Comparison of ENCODE assay signal across 8 cellular contexts in the genomic region with DNA sequence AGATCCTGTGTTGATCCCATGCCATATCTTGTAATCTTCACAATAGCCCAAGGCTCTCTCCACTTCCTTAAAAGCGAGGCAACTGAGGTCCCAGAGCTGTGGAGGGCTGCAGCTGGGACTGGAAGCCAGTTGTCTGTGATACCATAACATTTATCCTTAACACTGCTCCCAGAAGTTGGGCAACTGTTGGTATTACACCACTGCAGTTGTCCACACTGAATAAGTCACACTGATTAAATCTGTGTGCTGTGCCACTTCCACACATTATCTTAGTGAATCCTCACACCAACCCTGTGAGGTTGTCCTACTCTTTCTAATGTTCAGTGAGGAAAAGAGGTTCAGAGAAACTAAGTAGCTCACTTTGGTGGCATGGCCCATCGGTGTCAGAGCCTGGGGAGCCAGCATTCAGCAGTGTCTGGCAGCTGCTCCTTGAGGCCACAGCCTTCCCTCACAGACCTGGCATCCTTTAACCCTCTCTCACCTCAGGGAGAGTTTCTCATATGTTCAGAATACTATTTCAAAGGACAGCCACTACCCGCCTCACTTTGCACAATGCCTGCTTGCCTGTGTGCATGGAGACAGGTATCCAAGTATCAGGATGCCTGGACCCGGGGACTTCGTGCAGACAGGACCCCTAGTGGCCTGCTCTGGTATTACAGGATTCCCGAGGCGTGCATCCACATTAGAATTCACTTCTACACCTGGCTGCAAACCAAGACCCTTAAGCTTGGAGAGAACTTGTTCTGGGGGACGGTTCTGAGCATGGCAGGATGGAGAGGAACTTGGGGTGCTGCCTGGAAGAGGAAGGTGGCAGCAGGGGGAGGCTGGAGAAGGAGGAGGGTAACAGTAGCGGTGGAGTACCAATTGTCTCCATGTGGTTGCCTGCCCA.
DNase-seq lines count a peak whose midpoint lies in the region; ATAC-seq and TF ChIP-seq lines count a peak whose summit lies in the region.

No MANE protein-coding gene starts in this region.

- H2AFZ ChIP-seq in H9 (ENCODE audit: low read length): no peak overlapping the region

- H4K20me1 ChIP-seq in H9 (ENCODE audit: control insufficient read depth, insufficient read depth, insufficient read length): no peaks in the 10 kb centered on the region

- H3K4me1 Mint-ChIP-seq in CD4-positive, CD25-positive, alpha-beta regulatory T cell: no peaks in the 10 kb centered on the region
- H3K4me1 Mint-ChIP-seq in H9: peaks cover 26 to 31% of the 10 kb centered on the region in 2 experiments
- peaks cover 4% of the 10 kb centered on the region for H3K4me1 Mint-ChIP-seq in activated T-cell treated with anti-CD3 and anti-CD28 coated beads, Interleukin-2, amount 50 U/mL, for 72 hours (ENCODE audit: low read depth)

- H3K56ac ChIP-seq in H9 (ENCODE audit: insufficient read length, low read depth, low read length): no peak overlapping the region

- H2BK20ac ChIP-seq in H9 (ENCODE audit: low read depth, low read length, poor library complexity, severe bottlenecking): no peak overlapping the region

- no peak overlapping the region for H3T11ph ChIP-seq in H9 (ENCODE audit: low read length)

- no peak overlapping the region for H3K27ac ChIP-seq in CD4-positive, CD25-positive, alpha-beta regulatory T cell (ENCODE audit: insufficient read depth, low read length, poor library complexity, severe bottlenecking)
- H3K27ac ChIP-seq in H9 (ENCODE audit: insufficient read length, low read depth, low read length) (no peak overlapping the region), foreskin keratinocyte (no peak overlapping the region), uterus (no peak overlapping the region)

- H3K23me2 ChIP-seq in H9 (ENCODE audit: insufficient read length, low read depth, low read length, poor library complexity, severe bottlenecking): no peaks in the 10 kb centered on the region

- no peak overlapping the region for H2AK5ac ChIP-seq in H9 (ENCODE audit: insufficient read length, low read length)

- H3K27ac Mint-ChIP-seq in CD4-positive, CD25-positive, alpha-beta regulatory T cell: no peak overlapping the region
- no peak overlapping the region for H3K27ac Mint-ChIP-seq in H9
- no peak overlapping the region for H3K27ac Mint-ChIP-seq in activated T-cell treated with anti-CD3 and anti-CD28 coated beads, Interleukin-2, amount 50 U/mL, for 72 hours

- no peak overlapping the region for H2BK12ac ChIP-seq in H9 (ENCODE audit: insufficient read length, low read depth, low read length)

- no peak overlapping the region for H3K9ac ChIP-seq in H9 (ENCODE audit: extremely low read depth, insufficient read length, low read length)

- H3K36me3 ChIP-seq in CD4-positive, CD25-positive, alpha-beta regulatory T cell (ENCODE audit: control insufficient read depth, insufficient read depth, low read length): no peaks in the 10 kb centered on the region
- H3K36me3 ChIP-seq in uterus: no peaks in the 10 kb centered on the region

- H3K79me1 ChIP-seq in H9 (ENCODE audit: insufficient read depth, low read depth, low read length, poor library complexity, severe bottlenecking): no peaks in the 10 kb centered on the region

- H3K27me3 Mint-ChIP-seq in CD4-positive, CD25-positive, alpha-beta regulatory T cell: no peaks in the 10 kb centered on the region
- H3K27me3 Mint-ChIP-seq in H9 (ENCODE audit: low read depth): peaks cover 18% of the 10 kb centered on the region
- H3K27me3 Mint-ChIP-seq in activated T-cell treated with anti-CD3 and anti-CD28 coated beads, Interleukin-2, amount 50 U/mL, for 72 hours (ENCODE audit: low read depth): peaks cover 23% of the 10 kb centered on the region

- intact Hi-C loops in uterus (cut with DNase I; ENCODE audit: low total_unique reads): no loop called here

- H4K91ac ChIP-seq in H9 (ENCODE audit: insufficient read length, low read depth, low read length): no peak overlapping the region

- no peak overlapping the region for H3K14ac ChIP-seq in H9 (ENCODE audit: insufficient read depth, low read length)

- no peak overlapping the region for H3K18ac ChIP-seq in H9 (ENCODE audit: insufficient read length, low read depth, low read length)

- H3K79me2 ChIP-seq in H9 (ENCODE audit: insufficient read depth, low read length): no peaks in the 10 kb centered on the region

- H3K23ac ChIP-seq in H9 (ENCODE audit: insufficient read length, low read depth, low read length): no peak overlapping the region

- H3K4ac ChIP-seq in H9 (ENCODE audit: low read depth, low read length): no peak overlapping the region

- H4K8ac ChIP-seq in H9 (replicated peaks; ENCODE audit: insufficient read length, low read depth, low read length): no peak overlapping the region

- no peak for TF ChIP-seq POLR2A in uterus (IDR thresholded peaks at IDR 0.05)

- peak; percentile 92 for TF ChIP-seq CTCF in H9 (conservative IDR thresholded peaks at IDR 0.05)
- peak; percentile 76 for TF ChIP-seq CTCF in foreskin keratinocyte (conservative IDR thresholded peaks at IDR 0.05)
- no peak for TF ChIP-seq CTCF in omental fat pad (IDR thresholded peaks at IDR 0.05)
- peak; percentile 67 to 88 (median 74) for TF ChIP-seq CTCF in uterus (IDR thresholded peaks at IDR 0.05)

- no peaks in the 10 kb centered on the region for H3K4me1 ChIP-seq in CD4-positive, CD25-positive, alpha-beta regulatory T cell (ENCODE audit: control insufficient read depth, insufficient read depth, low read length, poor library complexity, severe bottlenecking)
- H3K4me1 ChIP-seq in H9 (ENCODE audit: insufficient read depth, low read length): peaks cover 3% of the 10 kb centered on the region; the same call in 1 of the 2 replicates
- no peaks in the 10 kb centered on the region for H3K4me1 ChIP-seq in foreskin keratinocyte
- H3K4me1 ChIP-seq in uterus: no peaks in the 10 kb centered on the region

- no peaks in the 10 kb centered on the region for H3K27me3 ChIP-seq in CD4-positive, CD25-positive, alpha-beta regulatory T cell (ENCODE audit: control insufficient read depth, insufficient read depth, low read length)
- no peaks in the 10 kb centered on the region for H3K27me3 ChIP-seq in H9 (ENCODE audit: insufficient read depth, low read length)
- H3K27me3 ChIP-seq in foreskin keratinocyte: peaks cover 5% of the 10 kb centered on the region
- no peaks in the 10 kb centered on the region for H3K27me3 ChIP-seq in uterus

- no peak overlapping the region for H2BK15ac ChIP-seq in H9 (ENCODE audit: low read depth, low read length)

- no peak overlapping the region for H3K4me3 ChIP-seq in CD4-positive, CD25-positive, alpha-beta regulatory T cell (ENCODE audit: low read depth, low read length)
- no peak overlapping the region for H3K4me3 ChIP-seq in uterus

- H3K36me3 Mint-ChIP-seq in CD4-positive, CD25-positive, alpha-beta regulatory T cell: no peaks in the 10 kb centered on the region
- no peaks in the 10 kb centered on the region for H3K36me3 Mint-ChIP-seq in H9 (ENCODE audit: insufficient read depth in 1 of 3, low read depth in 3 of 3)
- H3K36me3 Mint-ChIP-seq in activated T-cell treated with anti-CD3 and anti-CD28 coated beads, Interleukin-2, amount 50 U/mL, for 72 hours (ENCODE audit: insufficient read depth in 2 of 2): no peaks in the 10 kb centered on the region

- no peak overlapping the region for H4K5ac ChIP-seq in H9 (ENCODE audit: insufficient read length, low read depth, low read length)

- no peak overlapping the region for H3K4me2 ChIP-seq in H9 (ENCODE audit: insufficient read depth, insufficient read length, low read length)

- no peak for ATAC-seq in CD4-positive, CD25-positive, alpha-beta regulatory T cell (ENCODE audit: low read depth in 2 of 2)
- ATAC-seq in activated T-cell treated with anti-CD3 and anti-CD28 coated beads, Interleukin-2, amount 50 U/mL, for 72 hours (replicated peaks in 1 of 2): no peak
- ATAC-seq in foreskin keratinocyte (peak; percentile 76), omental fat pad (ENCODE audit: low FRiP score) (no peak)

- no peak overlapping the region for H2BK120ac ChIP-seq in H9 (ENCODE audit: low read depth, low read length, poor library complexity, severe bottlenecking)

- DNase-seq in CD4-positive, CD25-positive, alpha-beta regulatory T cell: peak; percentile 8 to 36 (median 10)
- DNase-seq in H9: peak; percentile 78
- DNase-seq in NCI-H82 treated with DMSO at 0.1 percent for 48 hours (lab: John Stamatoyannopoulos, UW; ENCODE audit: unreplicated experiment): peak; percentile 26
- peak; percentile 43 to 54 for DNase-seq in activated T-cell treated with anti-CD3 and anti-CD28 coated beads, Interleukin-2, amount 50 U/mL, for 72 hours
- peak in 1 of 2 donors; percentile 26 for DNase-seq in foreskin keratinocyte
- peak; percentile 80 for DNase-seq in omental fat pad (ENCODE audit: low spot score)
- peak; percentile 53 to 54 for DNase-seq in uterus
- DNase-seq in T1000 (lab: John Stamatoyannopoulos, UW): no peak

- H3K9me3 ChIP-seq in CD4-positive, CD25-positive, alpha-beta regulatory T cell (ENCODE audit: control insufficient read depth in 2 of 2, low read length in 2 of 2): no peaks in the 10 kb centered on the region
- H3K9me3 ChIP-seq in H9 (ENCODE audit: control insufficient read depth, low read depth, low read length) (no peaks in the 10 kb centered on the region), uterus (no peaks in the 10 kb centered on the region)

- no peak overlapping the region for H2BK5ac ChIP-seq in H9 (ENCODE audit: insufficient read length, low read length)

- WGBS in H9 (ENCODE audit: extremely low coverage, insufficient read length, low lambda C conversion rate): no CpG with 5 or more reads among the region's 9 CpGs

- H3K9me3 Mint-ChIP-seq in CD4-positive, CD25-positive, alpha-beta regulatory T cell: peaks cover 0 to 4% (median 0%) of the 10 kb centered on the region in 7 donors
- H3K9me3 Mint-ChIP-seq in H9: no peaks in the 10 kb centered on the region
- no peaks in the 10 kb centered on the region for H3K9me3 Mint-ChIP-seq in activated T-cell treated with anti-CD3 and anti-CD28 coated beads, Interleukin-2, amount 50 U/mL, for 72 hours

- no peak overlapping the region for H3K4me3 Mint-ChIP-seq in CD4-positive, CD25-positive, alpha-beta regulatory T cell
- no peak overlapping the region for H3K4me3 Mint-ChIP-seq in H9
- no peak overlapping the region for H3K4me3 Mint-ChIP-seq in activated T-cell treated with anti-CD3 and anti-CD28 coated beads, Interleukin-2, amount 50 U/mL, for 72 hours

Comparison
In these comparisons a context has a peak if more than half of its experiments do, and no peak if none do; other contexts are left out.
1. CTCF ChIP-seq: peak in H9 (single experiment), foreskin keratinocyte (single experiment) and uterus (4 of 4); none in omental fat pad (0 of 3).